ENCODE assay signal across 17 cellular contexts in genomic region chr6:89564752-89565427, GRCh38.
A peak's percentile ranks its signal among the peaks of the same experiment; 100 is the strongest.
DNase-seq lines count a peak whose midpoint lies in the region; ATAC-seq and TF ChIP-seq lines count a peak whose summit lies in the region.
"Had no signal": no experiment of that assay in that cellular context is flagged by ENCODE, and none has a peak within 500 bp of the region (broad histone marks: within the 10 kb centered on the region; RNA-seq: fewer than 3 reads in every experiment).

No MANE protein-coding gene starts in this region.

- peaks cover 19% of the 10 kb centered on the region for H3K4me1 Mint-ChIP-seq in mesothelial cell of epicardium
- H3K4me1 Mint-ChIP-seq: activated CD4-positive, alpha-beta T cell treated with anti-CD3 and anti-CD28 coated beads for 36 hours; activated naive CD8-positive, alpha-beta T cell treated with anti-CD3 and anti-CD28 coated beads, Interleukin-2, amount 10 ng/mL, durations not matched to agents 7 days and 5 days had no signal

- H3K9me3 Mint-ChIP-seq in mesothelial cell of epicardium: no peaks in the 10 kb centered on the region
- H3K9me3 Mint-ChIP-seq: activated naive CD8-positive, alpha-beta T cell treated with anti-CD3 and anti-CD28 coated beads, Interleukin-2, amount 10 ng/mL, durations not matched to agents 7 days and 5 days; T-helper 2 cell treated with Interferon-gamma antibody and Interleukin-4, amounts not matched to agents 5 μg/mL and 100 μg/mL, for 36 hours had no signal

- no peak overlapping the region for H3K4me3 ChIP-seq in right atrium auricular region
- no peak overlapping the region for H3K4me3 ChIP-seq in fibroblast of mammary gland (ENCODE audit: control insufficient read depth, low read depth, low read length)
- H3K4me3 ChIP-seq in Peyer's patch: no peak overlapping the region

- H3K27me3 Mint-ChIP-seq in mesothelial cell of epicardium (ENCODE audit: low read depth): no peaks in the 10 kb centered on the region
- H3K27me3 Mint-ChIP-seq: activated CD4-positive, alpha-beta T cell treated with anti-CD3 and anti-CD28 coated beads for 36 hours; activated naive CD8-positive, alpha-beta T cell treated with anti-CD3 and anti-CD28 coated beads, Interleukin-2, amount 10 ng/mL, durations not matched to agents 7 days and 5 days had no signal

- in situ Hi-C loops in GM13976 (cut with MboI; ENCODE audit: low sequenced_read_pairs, unreplicated experiment): no loop called here

- peak; percentile 45 for ATAC-seq in Right ventricle myocardium superior (ENCODE audit: poor library complexity)
- ATAC-seq in HG02970 (IDR thresholded peaks at IDR 0.05; ENCODE audit: low FRiP score, unreplicated experiment): no peak
- ATAC-seq: activated CD4-positive, alpha-beta T cell treated with anti-CD3 and anti-CD28 coated beads for 36 hours; HCT116 had no signal

- H3K27ac ChIP-seq in right atrium auricular region (peak overlapping the region in 1 of 2 donors; percentile 41), Peyer's patch (no peak overlapping the region)

- no peaks in the 10 kb centered on the region for H3K36me3 ChIP-seq in right atrium auricular region
- no peaks in the 10 kb centered on the region for H3K36me3 ChIP-seq in Peyer's patch

- H3K4me1 ChIP-seq in right atrium auricular region: peaks cover 0 to 22% of the 10 kb centered on the region in 2 donors
- no peaks in the 10 kb centered on the region for H3K4me1 ChIP-seq in Peyer's patch

- DNase-seq in Right ventricle myocardium superior: no peak
- no peak for DNase-seq in right atrium auricular region (ENCODE audit: low spot score)
- peak; percentile 1 for DNase-seq in fibroblast of mammary gland (ENCODE audit: low read depth)
- no peak for DNase-seq in mesothelial cell of epicardium (ENCODE audit: low spot score in 2 of 2, unreplicated experiment in 2 of 2)
- no peak for DNase-seq in Peyer's patch
- no peak for DNase-seq in GM13976 (ENCODE audit: low spot score)
- DNase-seq in MV-4-11 (lab: John Stamatoyannopoulos, UW): no peak
- DNase-seq: activated CD4-positive, alpha-beta T cell treated with anti-CD3 and anti-CD28 coated beads for 36 hours; activated naive CD8-positive, alpha-beta T cell treated with anti-CD3 and anti-CD28 coated beads, Interleukin-2, amount 10 ng/mL, durations not matched to agents 7 days and 5 days; activated T-cell treated with anti-CD3 and anti-CD28 coated beads for 4 hours; dermis blood vessel endothelial cell; mammary epithelial cell; NCI-H446 treated with DMSO at 0.1 percent for 48 hours; stimulated activated CD4-positive, alpha-beta T cell treated with anti-CD3 and anti-CD28 coated beads, Interleukin-12 subunit alpha, Interleukin-12 subunit beta, amount 100 ng/mL, for 4 hours had no signal

- H3K9me3 ChIP-seq in right atrium auricular region (no peaks in the 10 kb centered on the region), Peyer's patch (no peaks in the 10 kb centered on the region)

- H3K27me3 ChIP-seq in right atrium auricular region: no peaks in the 10 kb centered on the region
- H3K27me3 ChIP-seq in Peyer's patch: no peaks in the 10 kb centered on the region

- intact Hi-C loops in Right ventricle myocardium superior (cut with DNase I): no loop called here

- no peak for TF ChIP-seq CTCF in right atrium auricular region (IDR thresholded peaks at IDR 0.05)
- no peak for TF ChIP-seq CTCF in fibroblast of mammary gland (conservative IDR thresholded peaks at IDR 0.05; ENCODE audit: control insufficient read depth, insufficient read depth, low read depth, low read length)
- TF ChIP-seq CTCF in mesothelial cell of epicardium (IDR thresholded peaks at IDR 0.05; ENCODE audit: unreplicated experiment): no peak
- TF ChIP-seq CTCF in Peyer's patch (IDR thresholded peaks at IDR 0.05): no peak
- TF ChIP-seq CTCF in GM13976 (IDR thresholded peaks at IDR 0.05; ENCODE audit: borderline replicate concordance, control extremely low read depth, extremely low read depth, insufficient read depth, missing control alignments): no peak

- no peak for TF ChIP-seq POLR2A in Peyer's patch (IDR thresholded peaks at IDR 0.05)

- H3K4me3 Mint-ChIP-seq in mesothelial cell of epicardium: no peak overlapping the region
- H3K4me3 Mint-ChIP-seq: activated CD4-positive, alpha-beta T cell treated with anti-CD3 and anti-CD28 coated beads for 36 hours; activated naive CD8-positive, alpha-beta T cell treated with anti-CD3 and anti-CD28 coated beads, Interleukin-2, amount 10 ng/mL, durations not matched to agents 7 days and 5 days; T-helper 2 cell treated with Interferon-gamma antibody and Interleukin-4, amounts not matched to agents 5 μg/mL and 100 μg/mL, for 36 hours had no signal

- H3K27ac Mint-ChIP-seq in mesothelial cell of epicardium: peak overlapping the region; percentile 61
- H3K27ac Mint-ChIP-seq: activated CD4-positive, alpha-beta T cell treated with anti-CD3 and anti-CD28 coated beads for 36 hours; activated naive CD8-positive, alpha-beta T cell treated with anti-CD3 and anti-CD28 coated beads, Interleukin-2, amount 10 ng/mL, durations not matched to agents 7 days and 5 days; T-helper 2 cell treated with Interferon-gamma antibody and Interleukin-4, amounts not matched to agents 5 μg/mL and 100 μg/mL, for 36 hours had no signal

- peaks cover 3% of the 10 kb centered on the region for H3K36me3 Mint-ChIP-seq in mesothelial cell of epicardium
- H3K36me3 Mint-ChIP-seq: activated naive CD8-positive, alpha-beta T cell treated with anti-CD3 and anti-CD28 coated beads, Interleukin-2, amount 10 ng/mL, durations not matched to agents 7 days and 5 days had no signal
